9 cellular contexts compared by ENCODE assay signal in genomic region chr5:122076023-122076422, GRCh38. TPM values are rescaled to one million over a fixed set of nuclear protein-coding genes. Genes with fewer than 3 reads are reported as not detected.
A peak's percentile ranks its signal among the peaks of the same experiment; 100 is the strongest.
DNase-seq lines count a peak whose midpoint lies in the region; ATAC-seq and TF ChIP-seq lines count a peak whose summit lies in the region.
"Had no signal": no experiment of that assay in that cellular context is flagged by ENCODE, and none has a peak within 500 bp of the region (broad histone marks: within the 10 kb centered on the region; RNA-seq: fewer than 3 reads in every experiment).

No MANE protein-coding gene starts in this region.

- no peak for TF ChIP-seq POLR2A in GM18505 (IDR thresholded peaks at IDR 0.05; ENCODE audit: borderline replicate concordance, extremely low read depth, insufficient read depth, insufficient read length)

- ATAC-seq in HG03378 (IDR thresholded peaks at IDR 0.05; ENCODE audit: unreplicated experiment): no peak
- ATAC-seq in GM18505 (IDR thresholded peaks at IDR 0.05; ENCODE audit: unreplicated experiment): no peak

- peak overlapping the region; percentile 87 for H3K4me3 ChIP-seq in WI38 (ENCODE audit: low read depth, low read length)
- peak overlapping the region; percentile 90 to 93 for H3K4me3 ChIP-seq in foreskin fibroblast (ENCODE audit: low read depth in 1 of 2, low read length in 2 of 2)
- H3K4me3 ChIP-seq in skeletal muscle satellite cell (ENCODE audit: low read length): peak overlapping the region; percentile 99

- H3K4me1 ChIP-seq in ES-I3 (ENCODE audit: insufficient read depth, low read length): peaks cover 4% of the 10 kb centered on the region; the same call in 1 of the 2 replicates
- H3K4me1 ChIP-seq in skeletal muscle satellite cell (ENCODE audit: control insufficient read depth, insufficient read depth, low read length): peaks cover 14% of the 10 kb centered on the region

- no peaks in the 10 kb centered on the region for H3K9me3 ChIP-seq in ES-I3 (ENCODE audit: control insufficient read depth, insufficient read depth, low read length)
- no peaks in the 10 kb centered on the region for H3K9me3 ChIP-seq in skeletal muscle satellite cell (replicated peaks; ENCODE audit: low read length)

- H3K9ac ChIP-seq in ES-I3 (ENCODE audit: low read depth, low read length): peak overlapping the region; percentile 81; the same call in 1 of the 2 replicates
- peak overlapping the region; percentile 94 for H3K9ac ChIP-seq in skeletal muscle satellite cell (ENCODE audit: low read depth, low read length)

- peak overlapping the region; percentile 100 for H3K4me2 ChIP-seq in skeletal muscle satellite cell (ENCODE audit: low read length)

- H3K36me3 ChIP-seq in ES-I3 (ENCODE audit: insufficient read depth, low read length) (no peaks in the 10 kb centered on the region), skeletal muscle satellite cell (ENCODE audit: insufficient read depth, low read length) (peaks cover 41% of the 10 kb centered on the region)

- DNase-seq in foreskin fibroblast (peak in 1 of 2 donors; percentile 62), OCI-M1 (lab: John Stamatoyannopoulos, UW) (no peak), COLO668 (lab: John Stamatoyannopoulos, UW; ENCODE audit: unreplicated experiment) (no peak)
- DNase-seq: NCI-H1436 treated with DMSO at 0.1 percent for 48 hours had no signal

- H3K27me3 ChIP-seq in skeletal muscle satellite cell (ENCODE audit: control insufficient read depth, insufficient read depth, low read length): no peaks in the 10 kb centered on the region

- no peak for TF ChIP-seq CTCF in WI38 (IDR thresholded peaks at IDR 0.05; ENCODE audit: low read depth, low read length)
- TF ChIP-seq CTCF in foreskin fibroblast (IDR thresholded peaks at IDR 0.05; ENCODE audit: low read depth, low read length): no peak

RNA-seq across cellular contexts. Expression of gene LOX, which starts 2.0 kb away (rescaled TPM):
- total RNA-seq in skeletal muscle satellite cell (2012; rRNA removed): 54.5 and 123 TPM in 2 replicates

RNA-seq across cellular contexts. Expression of gene ZNF474, which starts 53.3 kb away (rescaled TPM):
- total RNA-seq in skeletal muscle satellite cell (2012; rRNA removed): 0.22 TPM in 1 of 2 replicates, not detected in the other
